In the genomic region with DNA sequence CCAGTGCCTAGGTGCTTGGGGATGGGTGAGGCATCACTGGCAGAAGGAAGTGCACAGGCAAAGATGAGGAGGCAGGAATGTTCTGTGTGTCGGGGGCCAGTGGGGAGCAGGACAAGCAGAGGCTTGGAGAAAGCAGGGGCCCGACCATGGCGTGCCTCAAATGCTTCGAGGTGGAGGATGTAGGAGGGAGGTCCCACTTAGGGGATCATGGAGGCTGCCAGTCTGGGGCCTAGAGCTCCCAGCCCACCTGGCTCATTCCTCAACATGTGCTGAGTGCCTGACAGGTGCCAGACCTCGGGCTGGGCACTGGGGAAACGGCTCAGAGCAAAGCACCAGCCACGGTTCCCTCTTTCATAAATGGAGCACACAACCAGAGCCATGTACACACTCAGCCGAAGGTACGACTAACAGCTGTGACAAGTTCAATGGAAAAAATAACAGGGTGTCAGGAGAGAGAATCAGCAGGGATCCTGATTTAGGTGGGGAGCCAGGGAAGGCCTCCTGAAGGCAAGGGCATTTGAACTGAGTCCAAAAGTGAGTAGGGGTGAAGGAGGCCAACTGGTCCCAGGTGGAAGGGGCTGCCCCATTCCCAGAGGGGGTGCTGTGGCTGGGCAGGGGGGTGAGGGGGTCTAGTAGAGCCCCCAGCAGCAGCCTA, we compare ENCODE assay signal across 28 cellular contexts.
DNase-seq lines count a peak whose midpoint lies in the region; ATAC-seq and TF ChIP-seq lines count a peak whose summit lies in the region.
"Had no signal": no experiment of that assay in that cellular context is flagged by ENCODE, and none has a peak within 500 bp of the region (broad histone marks: within the 10 kb centered on the region; RNA-seq: fewer than 3 reads in every experiment).

No MANE protein-coding gene starts in this region.

- H3K9me2 ChIP-seq in OCI-LY7 (ENCODE audit: insufficient read depth, low read length): no peaks in the 10 kb centered on the region

- H3K4me3 ChIP-seq in CD4-positive, CD25-positive, alpha-beta regulatory T cell (ENCODE audit: low read depth, low read length): no peak overlapping the region
- H3K4me3 ChIP-seq in sigmoid colon (no peak overlapping the region), OCI-LY7 (ENCODE audit: low read depth, low read length, poor library complexity, severe bottlenecking) (no peak overlapping the region), colonic mucosa (no peak overlapping the region)
- H3K4me3 ChIP-seq: breast epithelium, Peyer's patch, suprapubic skin had no signal

- no peaks in the 10 kb centered on the region for H3K27me3 ChIP-seq in CD4-positive, CD25-positive, alpha-beta regulatory T cell (ENCODE audit: control insufficient read depth, insufficient read depth, low read length)
- H3K27me3 ChIP-seq in sigmoid colon (no peaks in the 10 kb centered on the region), colonic mucosa (no peaks in the 10 kb centered on the region)
- H3K27me3 ChIP-seq: Peyer's patch had no signal

- no peak for ATAC-seq in CD4-positive, CD25-positive, alpha-beta regulatory T cell (ENCODE audit: low read depth in 2 of 2)
- ATAC-seq in central memory CD8-positive, alpha-beta T cell (replicated peaks; ENCODE audit: extremely low read depth, poor library complexity, severe bottlenecking): no peak
- ATAC-seq: HCT116; stimulated activated effector memory CD8-positive, alpha-beta T cell treated with anti-CD3 and anti-CD28 coated beads, Interleukin-12 subunit alpha, Interleukin-12 subunit beta, amount 100 ng/mL, for 72 hours had no signal

- no peaks in the 10 kb centered on the region for H3K36me3 ChIP-seq in CD4-positive, CD25-positive, alpha-beta regulatory T cell (ENCODE audit: control insufficient read depth, insufficient read depth, low read length)
- H3K36me3 ChIP-seq in sigmoid colon (no peaks in the 10 kb centered on the region), OCI-LY7 (ENCODE audit: insufficient read depth, low read length) (no peaks in the 10 kb centered on the region), colonic mucosa (no peaks in the 10 kb centered on the region)
- H3K36me3 ChIP-seq: breast epithelium, Peyer's patch, suprapubic skin had no signal

- no peak overlapping the region for H2AFZ ChIP-seq in OCI-LY7 (ENCODE audit: low read length)

- POLR2A ChIA-PET in activated CD4-positive, alpha-beta memory T cell treated with anti-CD3 and anti-CD28 coated beads, Interleukin-2, amount 10 ng/mL, durations not matched to agents 7 days and 5 days (lab: Charles Lee): interaction anchor here (1.4 to 2.0 kb wide), 3 partner anchors 8 to 42 kb away, joined by 4 to 21 read pairs (median 10); no protein-coding TSS in a partner anchor
- POLR2A ChIA-PET in activated CD4-positive, alpha-beta memory T cell treated with anti-CD3 and anti-CD28 coated beads for 36 hours (lab: Charles Lee): interaction anchor here (0.6 kb wide), 1 partner anchor 266 kb away, joined by 3 read pairs; no protein-coding TSS in a partner anchor
- POLR2A ChIA-PET in HEK293T (lab: Yijun Ruan, JAX) (interaction anchor here (1.0 kb wide), 1 partner anchor 10 kb away, joined by 3 read pairs; no protein-coding TSS in a partner anchor), OCI-LY7 (lab: Charles Lee) (no interaction called here)

- peaks cover 84% of the 10 kb centered on the region for H3K27me3 Mint-ChIP-seq in activated CD4-positive, alpha-beta memory T cell treated with anti-CD3 and anti-CD28 coated beads, Interleukin-2, amount 10 ng/mL, durations not matched to agents 7 days and 5 days
- peaks cover 28% of the 10 kb centered on the region for H3K27me3 Mint-ChIP-seq in activated CD4-positive, alpha-beta memory T cell treated with anti-CD3 and anti-CD28 coated beads for 36 hours
- peaks cover 5% of the 10 kb centered on the region for H3K27me3 Mint-ChIP-seq in CD4-positive, CD25-positive, alpha-beta regulatory T cell
- peaks cover 33% of the 10 kb centered on the region for H3K27me3 Mint-ChIP-seq in central memory CD8-positive, alpha-beta T cell

- peaks cover 6% of the 10 kb centered on the region for H3K36me3 Mint-ChIP-seq in activated CD4-positive, alpha-beta memory T cell treated with anti-CD3 and anti-CD28 coated beads, Interleukin-2, amount 10 ng/mL, durations not matched to agents 7 days and 5 days (ENCODE audit: low read depth)
- H3K36me3 Mint-ChIP-seq in activated CD4-positive, alpha-beta memory T cell treated with anti-CD3 and anti-CD28 coated beads for 36 hours: no peaks in the 10 kb centered on the region
- no peaks in the 10 kb centered on the region for H3K36me3 Mint-ChIP-seq in CD4-positive, CD25-positive, alpha-beta regulatory T cell
- H3K36me3 Mint-ChIP-seq in central memory CD8-positive, alpha-beta T cell (ENCODE audit: insufficient read depth): peaks cover 2% of the 10 kb centered on the region
- H3K36me3 Mint-ChIP-seq: activated naive CD4-positive, alpha-beta T cell treated with anti-CD3 and anti-CD28 coated beads, Interleukin-2, amount 10 ng/mL, durations not matched to agents 7 days and 5 days had no signal

- H3K79me2 ChIP-seq in OCI-LY7 (ENCODE audit: insufficient read depth, low read depth, low read length): no peaks in the 10 kb centered on the region

- peak; percentile 11 for DNase-seq in activated CD4-positive, alpha-beta memory T cell treated with anti-CD3 and anti-CD28 coated beads, Interleukin-2, amount 10 ng/mL, durations not matched to agents 7 days and 5 days
- DNase-seq in activated CD4-positive, alpha-beta memory T cell treated with anti-CD3 and anti-CD28 coated beads for 36 hours: no peak
- no peak for DNase-seq in CD4-positive, CD25-positive, alpha-beta regulatory T cell
- no peak for DNase-seq in central memory CD8-positive, alpha-beta T cell (ENCODE audit: low spot score in 2 of 2)
- DNase-seq in sigmoid colon (peak; percentile 40), HEK293T (ENCODE audit: extremely low spot score) (no peak), OCI-LY7 (ENCODE audit: low spot score) (no peak), colonic mucosa (no peak)
- DNase-seq: activated naive CD4-positive, alpha-beta T cell treated with anti-CD3 and anti-CD28 coated beads, Interleukin-2, amount 10 ng/mL, durations not matched to agents 7 days and 5 days; DMS79 treated with DMSO at 0.1 percent for 48 hours; effector memory CD4-positive, alpha-beta T cell; GF-D8; hippocampal formation; MV-4-11; NCI-H1694; NCI-H446; NCI-H748 treated with DMSO at 0.1 percent for 48 hours; SHP77 treated with DMSO at 0.1 percent for 48 hours; stimulated activated CD4-positive, alpha-beta T cell treated with anti-CD3 and anti-CD28 coated beads, Interleukin-4, amount 100 ng/mL, for 4 hours; T-helper 9 cell had no signal

- no peak for TF ChIP-seq EP300 in sigmoid colon (IDR thresholded peaks at IDR 0.05)

- no peaks in the 10 kb centered on the region for H4K20me1 ChIP-seq in OCI-LY7 (ENCODE audit: insufficient read depth, low read length)

- intact Hi-C loops in activated CD4-positive, alpha-beta memory T cell treated with anti-CD3 and anti-CD28 coated beads for 36 hours (cut with micrococcal nuclease): loop anchor here (5.0 kb wide), 3 partner anchors 71 to 206 kb away; no protein-coding TSS in a partner anchor
- intact Hi-C loops in sigmoid colon (cut with DNase I): no loop called here
- intact Hi-C loops in OCI-LY7 (cut with micrococcal nuclease; ENCODE audit: unreplicated experiment): no loop called here
- intact Hi-C loops in colonic mucosa (cut with DNase I): no loop called here

- no peaks in the 10 kb centered on the region for H3K9me3 ChIP-seq in CD4-positive, CD25-positive, alpha-beta regulatory T cell (ENCODE audit: control insufficient read depth in 2 of 2, low read length in 2 of 2)
- H3K9me3 ChIP-seq in sigmoid colon (no peaks in the 10 kb centered on the region), OCI-LY7 (ENCODE audit: low read length) (no peaks in the 10 kb centered on the region), colonic mucosa (no peaks in the 10 kb centered on the region)
- H3K9me3 ChIP-seq: breast epithelium, Caco-2, Peyer's patch, suprapubic skin had no signal

- H3K4me1 Mint-ChIP-seq in activated CD4-positive, alpha-beta memory T cell treated with anti-CD3 and anti-CD28 coated beads, Interleukin-2, amount 10 ng/mL, durations not matched to agents 7 days and 5 days: peaks cover 44% of the 10 kb centered on the region
- peaks cover 27% of the 10 kb centered on the region for H3K4me1 Mint-ChIP-seq in activated CD4-positive, alpha-beta memory T cell treated with anti-CD3 and anti-CD28 coated beads for 36 hours (ENCODE audit: low read depth)
- H3K4me1 Mint-ChIP-seq in CD4-positive, CD25-positive, alpha-beta regulatory T cell: peaks cover 0 to 61% (median 30%) of the 10 kb centered on the region in 4 donors
- peaks cover 50% of the 10 kb centered on the region for H3K4me1 Mint-ChIP-seq in central memory CD8-positive, alpha-beta T cell

- H3K9me3 Mint-ChIP-seq in activated CD4-positive, alpha-beta memory T cell treated with anti-CD3 and anti-CD28 coated beads, Interleukin-2, amount 10 ng/mL, durations not matched to agents 7 days and 5 days: peaks cover 4% of the 10 kb centered on the region
- no peaks in the 10 kb centered on the region for H3K9me3 Mint-ChIP-seq in activated CD4-positive, alpha-beta memory T cell treated with anti-CD3 and anti-CD28 coated beads for 36 hours
- no peaks in the 10 kb centered on the region for H3K9me3 Mint-ChIP-seq in CD4-positive, CD25-positive, alpha-beta regulatory T cell
- H3K9me3 Mint-ChIP-seq in central memory CD8-positive, alpha-beta T cell: no peaks in the 10 kb centered on the region
- H3K9me3 Mint-ChIP-seq: stimulated activated effector memory CD8-positive, alpha-beta T cell treated with anti-CD3 and anti-CD28 coated beads, Interleukin-12 subunit alpha, Interleukin-12 subunit beta, amount 100 ng/mL, for 72 hours had no signal

- no peak overlapping the region for H3K4me2 ChIP-seq in OCI-LY7 (ENCODE audit: low read length)

- H3K4me3 Mint-ChIP-seq in activated CD4-positive, alpha-beta memory T cell treated with anti-CD3 and anti-CD28 coated beads, Interleukin-2, amount 10 ng/mL, durations not matched to agents 7 days and 5 days: no peak overlapping the region
- no peak overlapping the region for H3K4me3 Mint-ChIP-seq in activated CD4-positive, alpha-beta memory T cell treated with anti-CD3 and anti-CD28 coated beads for 36 hours
- no peak overlapping the region for H3K4me3 Mint-ChIP-seq in CD4-positive, CD25-positive, alpha-beta regulatory T cell
- peak overlapping the region; percentile 42 for H3K4me3 Mint-ChIP-seq in central memory CD8-positive, alpha-beta T cell
- H3K4me3 Mint-ChIP-seq: activated naive CD4-positive, alpha-beta T cell treated with anti-CD3 and anti-CD28 coated beads, Interleukin-2, amount 10 ng/mL, durations not matched to agents 7 days and 5 days had no signal

- TF ChIP-seq CTCF in sigmoid colon (IDR thresholded peaks at IDR 0.05): no peak
- no peak for TF ChIP-seq CTCF in OCI-LY7 (conservative IDR thresholded peaks at IDR 0.05; ENCODE audit: low read length)
- TF ChIP-seq CTCF in colonic mucosa (IDR thresholded peaks at IDR 0.05): no peak

- TF ChIP-seq POLR2A in sigmoid colon (IDR thresholded peaks at IDR 0.05): no peak

- H3K9ac ChIP-seq in colonic mucosa (ENCODE audit: low read depth in 2 of 2, low read length in 2 of 2): no peak overlapping the region

- no peak overlapping the region for H3K27ac ChIP-seq in CD4-positive, CD25-positive, alpha-beta regulatory T cell (ENCODE audit: insufficient read depth, low read length, poor library complexity, severe bottlenecking)
- H3K27ac ChIP-seq in sigmoid colon: no peak overlapping the region
- H3K27ac ChIP-seq in OCI-LY7 (ENCODE audit: low read depth, low read length, poor library complexity, severe bottlenecking): no peak overlapping the region
- no peak overlapping the region for H3K27ac ChIP-seq in colonic mucosa
- H3K27ac ChIP-seq: breast epithelium, C4-2B, epithelial cell of prostate, Peyer's patch, suprapubic skin had no signal

- no peak overlapping the region for H3K27ac Mint-ChIP-seq in activated CD4-positive, alpha-beta memory T cell treated with anti-CD3 and anti-CD28 coated beads, Interleukin-2, amount 10 ng/mL, durations not matched to agents 7 days and 5 days
- H3K27ac Mint-ChIP-seq in activated CD4-positive, alpha-beta memory T cell treated with anti-CD3 and anti-CD28 coated beads for 36 hours: no peak overlapping the region
- peak overlapping the region in 2 of 3 donors; percentile 57 to 87 for H3K27ac Mint-ChIP-seq in CD4-positive, CD25-positive, alpha-beta regulatory T cell
- H3K27ac Mint-ChIP-seq in central memory CD8-positive, alpha-beta T cell (ENCODE audit: low read depth): no peak overlapping the region

- BruUV-seq in OCI-LY7 (replicated peaks; lab: Mats Ljungman, UMichigan): no TSS peak

- peaks cover 19% of the 10 kb centered on the region for H3K4me1 ChIP-seq in CD4-positive, CD25-positive, alpha-beta regulatory T cell (ENCODE audit: control insufficient read depth, insufficient read depth, low read length, poor library complexity, severe bottlenecking)
- H3K4me1 ChIP-seq in sigmoid colon (no peaks in the 10 kb centered on the region), OCI-LY7 (ENCODE audit: insufficient read depth, low read length, poor library complexity, severe bottlenecking) (no peaks in the 10 kb centered on the region), colonic mucosa (no peaks in the 10 kb centered on the region)
- H3K4me1 ChIP-seq: breast epithelium, Caco-2 had no signal

- 87 to 88% methylated on average over 9 of the region's 9 CpGs for WGBS in sigmoid colon, 2 donors

- CTCF ChIA-PET in activated CD4-positive, alpha-beta memory T cell treated with anti-CD3 and anti-CD28 coated beads, Interleukin-2, amount 10 ng/mL, durations not matched to agents 7 days and 5 days (lab: Charles Lee): interaction anchor here (1.0 kb wide), 1 partner anchor 277 kb away, joined by 3 read pairs; no protein-coding TSS in a partner anchor
- CTCF ChIA-PET in activated CD4-positive, alpha-beta memory T cell treated with anti-CD3 and anti-CD28 coated beads for 36 hours (lab: Charles Lee): interaction anchor here (1.0 to 2.8 kb wide), 4 partner anchors 13 to 278 kb away, joined by 3 to 11 read pairs (median 4); no protein-coding TSS in a partner anchor
- CTCF ChIA-PET in HEK293T (lab: Yijun Ruan, JAX) (no interaction called here), OCI-LY7 (lab: Charles Lee; ENCODE audit: unreplicated experiment) (no interaction called here)

Comparison
In these comparisons a context has a peak if more than half of its experiments do, and no peak if none do; other contexts are left out.
1. DNase-seq: peak in activated CD4-positive, alpha-beta memory T cell treated with anti-CD3 and anti-CD28 coated beads, Interleukin-2, amount 10 ng/mL, durations not matched to agents 7 days and 5 days (single experiment) and sigmoid colon (single experiment); none in activated CD4-positive, alpha-beta memory T cell treated with anti-CD3 and anti-CD28 coated beads for 36 hours (single experiment), CD4-positive, CD25-positive, alpha-beta regulatory T cell (0 of 3), central memory CD8-positive, alpha-beta T cell (0 of 2), HEK293T (single experiment), OCI-LY7 (single experiment) and colonic mucosa (single experiment).
2. H3K27ac Mint-ChIP-seq: peak in CD4-positive, CD25-positive, alpha-beta regulatory T cell (2 of 3); none in activated CD4-positive, alpha-beta memory T cell treated with anti-CD3 and anti-CD28 coated beads, Interleukin-2, amount 10 ng/mL, durations not matched to agents 7 days and 5 days (single experiment), activated CD4-positive, alpha-beta memory T cell treated with anti-CD3 and anti-CD28 coated beads for 36 hours (single experiment) and central memory CD8-positive, alpha-beta T cell (single experiment).
3. CTCF ChIA-PET loops: an anchor here in activated CD4-positive, alpha-beta memory T cell treated with anti-CD3 and anti-CD28 coated beads, Interleukin-2, amount 10 ng/mL, durations not matched to agents 7 days and 5 days (1.0 kb wide) and activated CD4-positive, alpha-beta memory T cell treated with anti-CD3 and anti-CD28 coated beads for 36 hours (1.0 to 2.8 kb wide); none called in HEK293T and OCI-LY7.